24 cellular contexts compared by ENCODE assay signal in genomic region chr3:176937546-176937945, GRCh38.
"Had no signal": no experiment of that assay in that cellular context is flagged by ENCODE, and none has a peak within 500 bp of the region (broad histone marks: within the 10 kb centered on the region; RNA-seq: fewer than 3 reads in every experiment).

No MANE protein-coding gene starts in this region.

- H3K4me3 Mint-ChIP-seq: dendritic cell treated with granulocyte-macrophage colony-stimulating factor and Interleukin-4, amounts not matched to agents 40 ng/mL and 50 ng/mL, for 4 days; effector memory CD8-positive, alpha-beta T cell; immature natural killer cell; natural killer cell treated with Interleukin-12 subunit alpha and Interleukin-12 subunit beta and Interleukin-15 and Interleukin-18, amount 100 ng/mL, for 72 hours; neural progenitor cell; stimulated activated effector memory CD8-positive, alpha-beta T cell treated with anti-CD3 and anti-CD28 coated beads, Interleukin-12 subunit alpha, Interleukin-12 subunit beta, amount 100 ng/mL, for 72 hours had no signal

- FAIRE-seq: kidney had no signal

- H3K36me3 ChIP-seq: esophagus muscularis mucosa, left ventricle myocardium inferior, neural progenitor cell, ovary, tibial artery, upper lobe of left lung, uterus had no signal

- H3K27me3 ChIP-seq: esophagus muscularis mucosa, neural progenitor cell, ovary, tibial artery, upper lobe of left lung, uterus had no signal

- H3K4me1 Mint-ChIP-seq: immature natural killer cell; neural progenitor cell; stimulated activated effector memory CD8-positive, alpha-beta T cell treated with anti-CD3 and anti-CD28 coated beads, Interleukin-12 subunit alpha, Interleukin-12 subunit beta, amount 100 ng/mL, for 72 hours had no signal

- H3K36me3 Mint-ChIP-seq: immature natural killer cell; natural killer cell treated with Interleukin-12 subunit alpha and Interleukin-12 subunit beta and Interleukin-15 and Interleukin-18, amount 100 ng/mL, for 72 hours; neural progenitor cell; stimulated activated effector memory CD8-positive, alpha-beta T cell treated with anti-CD3 and anti-CD28 coated beads, Interleukin-12 subunit alpha, Interleukin-12 subunit beta, amount 100 ng/mL, for 72 hours had no signal

- H2AFZ ChIP-seq: neural progenitor cell had no signal

- H3K9me3 ChIP-seq: esophagus muscularis mucosa, left ventricle myocardium inferior, ovary, tibial artery, upper lobe of left lung, uterus had no signal

- H3K4me1 ChIP-seq: uterus had no signal

- H3K4me2 ChIP-seq: neural progenitor cell had no signal

- H3K4me3 ChIP-seq: esophagus muscularis mucosa, left ventricle myocardium inferior, lung, neural progenitor cell, ovary, tibial artery, upper lobe of left lung, uterus had no signal

- H3K27ac Mint-ChIP-seq: dendritic cell treated with granulocyte-macrophage colony-stimulating factor and Interleukin-4, amounts not matched to agents 40 ng/mL and 50 ng/mL, for 4 days; effector memory CD8-positive, alpha-beta T cell; immature natural killer cell; natural killer cell treated with Interleukin-12 subunit alpha and Interleukin-12 subunit beta and Interleukin-15 and Interleukin-18, amount 100 ng/mL, for 72 hours; neural progenitor cell; stimulated activated effector memory CD8-positive, alpha-beta T cell treated with anti-CD3 and anti-CD28 coated beads, Interleukin-12 subunit alpha, Interleukin-12 subunit beta, amount 100 ng/mL, for 72 hours had no signal

- H3K27me3 Mint-ChIP-seq: dendritic cell treated with granulocyte-macrophage colony-stimulating factor and Interleukin-4, amounts not matched to agents 40 ng/mL and 50 ng/mL, for 4 days had no signal

- DNase-seq: effector memory CD8-positive, alpha-beta T cell; foreskin fibroblast; immature natural killer cell; kidney; left cardiac atrium; left ventricle myocardium inferior; mesenchymal stem cell; midbrain; nucleus accumbens; ovary; right cardiac atrium; stimulated activated CD4-positive, alpha-beta T cell treated with anti-CD3 and anti-CD28 coated beads, Interleukin-4, amount 100 ng/mL, for 1 hour; stimulated activated CD8-positive, alpha-beta memory T cell treated with anti-CD3 and anti-CD28 coated beads, Interleukin-4, amount 100 ng/mL, for 48 hours; stimulated activated naive CD8-positive, alpha-beta T cell treated with anti-CD3 and anti-CD28 coated beads, Interleukin-15, Interleukin-2, amounts not matched to agents 100 U/mL and 50 U/mL, for 24 hours; tibial artery; upper lobe of left lung; uterus had no signal

- H3K27ac ChIP-seq: epithelial cell of prostate, esophagus muscularis mucosa, left ventricle myocardium inferior, neural progenitor cell, ovary, tibial artery, upper lobe of left lung, uterus had no signal

- H3K9me3 Mint-ChIP-seq: dendritic cell treated with granulocyte-macrophage colony-stimulating factor and Interleukin-4, amounts not matched to agents 40 ng/mL and 50 ng/mL, for 4 days; effector memory CD8-positive, alpha-beta T cell; immature natural killer cell; natural killer cell treated with Interleukin-12 subunit alpha and Interleukin-12 subunit beta and Interleukin-15 and Interleukin-18, amount 100 ng/mL, for 72 hours; stimulated activated effector memory CD8-positive, alpha-beta T cell treated with anti-CD3 and anti-CD28 coated beads, Interleukin-12 subunit alpha, Interleukin-12 subunit beta, amount 100 ng/mL, for 72 hours had no signal

- H3K9ac ChIP-seq: neural progenitor cell had no signal

- ATAC-seq: effector memory CD8-positive, alpha-beta T cell; left cardiac atrium; natural killer cell treated with Interleukin-12 subunit alpha and Interleukin-12 subunit beta and Interleukin-15 and Interleukin-18, amount 100 ng/mL, for 72 hours; right cardiac atrium; stimulated activated effector memory CD8-positive, alpha-beta T cell treated with anti-CD3 and anti-CD28 coated beads, Interleukin-12 subunit alpha, Interleukin-12 subunit beta, amount 100 ng/mL, for 72 hours; stimulated activated naive CD8-positive, alpha-beta T cell treated with anti-CD3 and anti-CD28 coated beads, Interleukin-15, Interleukin-2, amounts not matched to agents 100 U/mL and 50 U/mL, for 24 hours had no signal
